Comparison of ENCODE assay signal across 25 cellular contexts in genomic region chr2:239018291-239019192, GRCh38.
DNase-seq lines count a peak whose midpoint lies in the region; ATAC-seq and TF ChIP-seq lines count a peak whose summit lies in the region.
"Had no signal": no experiment of that assay in that cellular context is flagged by ENCODE, and none has a peak within 500 bp of the region (broad histone marks: within the 10 kb centered on the region; RNA-seq: fewer than 3 reads in every experiment).

No MANE protein-coding gene starts in this region.

- peak; percentile 36 for DNase-seq in activated effector memory CD4-positive, alpha-beta T cell treated with anti-CD3 and anti-CD28 coated beads, Interleukin-2, amount 50 U/mL, for 16 hours
- no peak for DNase-seq in activated effector memory CD4-positive, alpha-beta T cell treated with Interleukin-2 at 50 U/mL for 16 hours
- DNase-seq in chondrocyte (ENCODE audit: low spot score) (peak; percentile 44), neuronal stem cell (ENCODE audit: low spot score) (no peak), suprapubic skin (ENCODE audit: low spot score in 2 of 2) (peak; percentile 52 to 65), middle frontal gyrus (ENCODE audit: extremely low spot score, low spot score) (no peak), HFFc6 (no peak)
- DNase-seq: 8988T, ACHN, BE2C, Calu3, DMS79 treated with DMSO at 0.1 percent for 48 hours, GF-D8, GOT3, KBM-7, MV-4-11, NCI-H1105 treated with DMSO at 0.1 percent for 48 hours, NCI-H146, NCI-H2029, NCI-H2227 treated with DMSO at 0.1 percent for 48 hours, NCI-H526 treated with DMSO at 0.1 percent for 48 hours, PC-9 had no signal

- H3K27ac Mint-ChIP-seq in chondrocyte (ENCODE audit: unreplicated experiment): no peak overlapping the region
- no peak overlapping the region for H3K27ac Mint-ChIP-seq in HFFc6

- H2BK12ac ChIP-seq in neuronal stem cell (ENCODE audit: low read length): no peak overlapping the region

- H3K27ac ChIP-seq in neuronal stem cell (replicated peaks; ENCODE audit: low read length) (no peak overlapping the region), suprapubic skin (no peak overlapping the region)
- H3K27ac ChIP-seq: PC-9, SJSA1 had no signal

- no peak overlapping the region for H2BK15ac ChIP-seq in neuronal stem cell (ENCODE audit: low read length)

- peak overlapping the region in 1 of 2 donors; percentile 39 for H3K4me3 ChIP-seq in neuronal stem cell (ENCODE audit: low read length in 2 of 2)
- no peak overlapping the region for H3K4me3 ChIP-seq in suprapubic skin
- H3K4me3 ChIP-seq: HAP-1, PC-9, SJSA1 had no signal

- H3K14ac ChIP-seq in neuronal stem cell (ENCODE audit: low read length): no peak overlapping the region

- H4K8ac ChIP-seq in neuronal stem cell (ENCODE audit: low read depth, low read length): no peak overlapping the region

- no peak for TF ChIP-seq EP300 in suprapubic skin (IDR thresholded peaks at IDR 0.05)

- H3K4me3 Mint-ChIP-seq in chondrocyte (ENCODE audit: unreplicated experiment) (no peak overlapping the region), HFFc6 (no peak overlapping the region)

- H3K9me3 Mint-ChIP-seq in chondrocyte (ENCODE audit: low read depth) (no peaks in the 10 kb centered on the region), HFFc6 (no peaks in the 10 kb centered on the region)

- TF ChIP-seq CTCF in chondrocyte (IDR thresholded peaks at IDR 0.05) (no peak), suprapubic skin (IDR thresholded peaks at IDR 0.05) (no peak), HFFc6 (IDR thresholded peaks at IDR 0.05) (no peak)

- H3K9me3 ChIP-seq in neuronal stem cell (replicated peaks in 1 of 2; ENCODE audit: control insufficient read depth in 2 of 2, insufficient read depth in 1 of 2, low read depth in 1 of 2, low read length in 2 of 2) (peaks cover 0 to 2% of the 10 kb centered on the region in 2 donors), suprapubic skin (no peaks in the 10 kb centered on the region)
- H3K9me3 ChIP-seq: BE2C, HAP-1, SJSA1 had no signal

- no peaks in the 10 kb centered on the region for H3K4me1 Mint-ChIP-seq in chondrocyte (ENCODE audit: low read depth)
- peaks cover 13% of the 10 kb centered on the region for H3K4me1 Mint-ChIP-seq in HFFc6 (ENCODE audit: low read depth)

- H2AK5ac ChIP-seq in neuronal stem cell (ENCODE audit: low read depth, low read length): peak overlapping the region; percentile 13

- no peak overlapping the region for H3K4ac ChIP-seq in neuronal stem cell (ENCODE audit: low read length)

- TF ChIP-seq POLR2A in suprapubic skin (IDR thresholded peaks at IDR 0.05): no peak

- WGBS in neuronal stem cell (ENCODE audit: extremely low coverage in 2 of 2, insufficient read length in 2 of 2, insufficient replicate concordance in 1 of 2), 2 donors: no CpG with 5 or more reads among the region's 16 CpGs
- WGBS in suprapubic skin: 66% methylated on average over 16 of the region's 16 CpGs

- H3K27me3 ChIP-seq in neuronal stem cell (ENCODE audit: control insufficient read depth in 3 of 3, insufficient read depth in 3 of 3, low read depth in 1 of 3, low read length in 3 of 3) (peaks cover 0 to 32% (median 0%) of the 10 kb centered on the region in 3 experiments), suprapubic skin (peaks cover 31% of the 10 kb centered on the region)

- no peak overlapping the region for H3K23ac ChIP-seq in neuronal stem cell (ENCODE audit: low read depth, low read length, poor library complexity)

- no peak overlapping the region for H4K91ac ChIP-seq in neuronal stem cell (ENCODE audit: low read depth, low read length, poor library complexity)

- H3K4me1 ChIP-seq in neuronal stem cell (ENCODE audit: control insufficient read depth in 2 of 2, insufficient read depth in 1 of 2, low read depth in 1 of 2, low read length in 2 of 2) (no peaks in the 10 kb centered on the region), suprapubic skin (no peaks in the 10 kb centered on the region)
- H3K4me1 ChIP-seq: BE2C, HAP-1, SJSA1 had no signal

- peaks cover 1% of the 10 kb centered on the region for H3K79me1 ChIP-seq in neuronal stem cell (ENCODE audit: low read depth, low read length)

- H2BK5ac ChIP-seq in neuronal stem cell (ENCODE audit: low read length): no peak overlapping the region

- H3K9ac ChIP-seq in neuronal stem cell (ENCODE audit: low read depth, low read length, poor library complexity): no peak overlapping the region

- H3K27me3 Mint-ChIP-seq in chondrocyte (ENCODE audit: low read depth) (peaks cover 14% of the 10 kb centered on the region), HFFc6 (ENCODE audit: insufficient read depth) (peaks cover 39% of the 10 kb centered on the region)

- no peak overlapping the region for H2AFZ ChIP-seq in neuronal stem cell (ENCODE audit: low read length)
- H2AFZ ChIP-seq: PC-9 had no signal

- ATAC-seq in HG03460 (IDR thresholded peaks at IDR 0.05; ENCODE audit: unreplicated experiment): no peak

- no peak overlapping the region for H2BK120ac ChIP-seq in neuronal stem cell (ENCODE audit: low read depth, low read length)

- no peak overlapping the region for H3K4me2 ChIP-seq in neuronal stem cell (ENCODE audit: insufficient read depth, low read length, poor library complexity, severe bottlenecking)
- H3K4me2 ChIP-seq: PC-9 had no signal

- peak overlapping the region; percentile 79 for H3K18ac ChIP-seq in neuronal stem cell (ENCODE audit: low read length)

- no peaks in the 10 kb centered on the region for H3K36me3 Mint-ChIP-seq in chondrocyte (ENCODE audit: low read depth)
- H3K36me3 Mint-ChIP-seq in HFFc6 (ENCODE audit: low read depth): no peaks in the 10 kb centered on the region

- H3K36me3 ChIP-seq in neuronal stem cell (replicated peaks in 1 of 2; ENCODE audit: control insufficient read depth in 2 of 2, insufficient read depth in 2 of 2, low read length in 2 of 2): no peaks in the 10 kb centered on the region
- H3K36me3 ChIP-seq in suprapubic skin: no peaks in the 10 kb centered on the region
- H3K36me3 ChIP-seq: BE2C, HAP-1, SJSA1 had no signal

Comparison
In these comparisons a context has a peak if more than half of its experiments do, and no peak if none do; other contexts are left out.
1. DNase-seq: peak in activated effector memory CD4-positive, alpha-beta T cell treated with anti-CD3 and anti-CD28 coated beads, Interleukin-2, amount 50 U/mL, for 16 hours (single experiment), chondrocyte (single experiment) and suprapubic skin (2 of 2); none in activated effector memory CD4-positive, alpha-beta T cell treated with Interleukin-2 at 50 U/mL for 16 hours (single experiment), neuronal stem cell (single experiment), middle frontal gyrus (single experiment) and HFFc6 (single experiment).